24 cellular contexts compared by ENCODE assay signal in the genomic region with DNA sequence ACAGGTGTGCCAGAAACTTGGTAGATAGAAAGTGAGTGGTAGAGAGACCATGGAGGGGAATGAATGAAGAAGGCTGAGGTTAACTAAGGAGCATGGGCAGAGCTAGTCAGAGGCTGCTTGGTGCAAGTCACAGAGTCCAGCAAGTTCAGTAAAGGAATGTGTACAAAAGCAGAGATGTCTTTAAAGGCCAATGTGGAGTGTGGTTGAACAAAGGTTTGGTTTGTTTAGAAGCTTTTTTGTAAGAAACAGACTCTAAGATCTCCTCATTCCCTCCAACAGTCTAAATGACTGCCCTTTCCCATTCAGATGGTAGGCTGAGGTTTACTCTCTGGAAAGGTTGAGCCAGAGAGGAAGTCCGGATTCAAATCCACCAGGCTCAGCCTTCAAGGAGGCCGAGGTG.
DNase-seq lines count a peak whose midpoint lies in the region; ATAC-seq, FAIRE-seq and TF ChIP-seq lines count a peak whose summit lies in the region.
"Had no signal": no experiment of that assay in that cellular context is flagged by ENCODE, and none has a peak within 500 bp of the region (broad histone marks: within the 10 kb centered on the region; RNA-seq: fewer than 3 reads in every experiment).

No MANE protein-coding gene starts in this region.

- no peak for ATAC-seq in activated T-helper 17 cell treated with anti-CD3 and anti-CD28 coated beads, Interleukin-2, amount 50 U/mL, for 72 hours (replicated peaks)
- no peak for ATAC-seq in HG02981 (IDR thresholded peaks at IDR 0.05; ENCODE audit: unreplicated experiment)
- no peak for ATAC-seq in stimulated activated effector memory CD8-positive, alpha-beta T cell treated with anti-CD3 and anti-CD28 coated beads, Interleukin-12 subunit alpha, Interleukin-12 subunit beta, amount 100 ng/mL, for 72 hours
- ATAC-seq: HepG2 had no signal

- no peaks in the 10 kb centered on the region for H3K9me3 Mint-ChIP-seq in activated T-helper 17 cell treated with anti-CD3 and anti-CD28 coated beads, Interleukin-2, amount 50 U/mL, for 72 hours
- H3K9me3 Mint-ChIP-seq in stimulated activated effector memory CD8-positive, alpha-beta T cell treated with anti-CD3 and anti-CD28 coated beads, Interleukin-12 subunit alpha, Interleukin-12 subunit beta, amount 100 ng/mL, for 72 hours = no peaks in the 10 kb centered on the region
- H3K9me3 Mint-ChIP-seq: H9 had no signal

- H3K27me3 ChIP-seq in smooth muscle cell (ENCODE audit: low read depth) = no peaks in the 10 kb centered on the region
- H3K27me3 ChIP-seq: BE2C, Peyer's patch had no signal

- H3K79me2 ChIP-seq in smooth muscle cell (ENCODE audit: low read depth) = no peaks in the 10 kb centered on the region

- H2AFZ ChIP-seq in smooth muscle cell (ENCODE audit: low read depth) = no peak overlapping the region
- H2AFZ ChIP-seq: GM23248 had no signal

- H3K27ac ChIP-seq in HEK293 (ENCODE audit: extremely low read depth, low read depth, low read length) = no peak overlapping the region
- peak overlapping the region; percentile 91 for H3K27ac ChIP-seq in smooth muscle cell (ENCODE audit: low read depth)
- H3K27ac ChIP-seq: HL-60 had no signal

- DNase-seq in foreskin melanocyte (peak; percentile 63), smooth muscle cell (lab: John Stamatoyannopoulos, UW; ENCODE audit: unreplicated experiment) (no peak), urothelium cell line (ENCODE audit: low spot score) (no peak)
- DNase-seq in central memory CD4-positive, alpha-beta T cell = no peak
- no peak for DNase-seq in stimulated activated effector memory CD8-positive, alpha-beta T cell treated with anti-CD3 and anti-CD28 coated beads, Interleukin-12 subunit alpha, Interleukin-12 subunit beta, amount 100 ng/mL, for 72 hours (ENCODE audit: low spot score in 2 of 2)
- DNase-seq: BE2C; CD4-positive, CD25-positive, alpha-beta regulatory T cell; COR-L47; DMS79; GM23248; H9; KG1; NCI-H1092 treated with DMSO at 0.1 percent for 48 hours; NCI-H1436 treated with DMSO at 0.1 percent for 48 hours; NCI-H1930; NCI-H2227 treated with DMSO at 0.1 percent for 48 hours; NCI-H510A; NCI-H748 treated with DMSO at 0.1 percent for 48 hours; Peyer's patch had no signal

- no peaks in the 10 kb centered on the region for H3K36me3 Mint-ChIP-seq in activated T-helper 17 cell treated with anti-CD3 and anti-CD28 coated beads, Interleukin-2, amount 50 U/mL, for 72 hours (ENCODE audit: low read depth)
- H3K36me3 Mint-ChIP-seq in stimulated activated effector memory CD8-positive, alpha-beta T cell treated with anti-CD3 and anti-CD28 coated beads, Interleukin-12 subunit alpha, Interleukin-12 subunit beta, amount 100 ng/mL, for 72 hours = no peaks in the 10 kb centered on the region
- H3K36me3 Mint-ChIP-seq: CD4-positive, CD25-positive, alpha-beta regulatory T cell had no signal

- H3K27me3 Mint-ChIP-seq in activated T-helper 17 cell treated with anti-CD3 and anti-CD28 coated beads, Interleukin-2, amount 50 U/mL, for 72 hours = peaks cover 4% of the 10 kb centered on the region

- no peaks in the 10 kb centered on the region for H3K9me3 ChIP-seq in HEK293 (ENCODE audit: control insufficient read depth, insufficient read depth, low read depth, low read length)
- no peaks in the 10 kb centered on the region for H3K9me3 ChIP-seq in smooth muscle cell (replicated peaks; ENCODE audit: low read depth)
- H3K9me3 ChIP-seq: BE2C, Peyer's patch had no signal

- H3K36me3 ChIP-seq in HEK293 (ENCODE audit: control insufficient read depth in 2 of 2, insufficient read depth in 1 of 2, low read length in 2 of 2) = no peaks in the 10 kb centered on the region
- H3K36me3 ChIP-seq in smooth muscle cell (ENCODE audit: low read depth) = peaks cover 5% of the 10 kb centered on the region
- H3K36me3 ChIP-seq: BE2C had no signal

- no peak overlapping the region for H3K4me3 Mint-ChIP-seq in activated T-helper 17 cell treated with anti-CD3 and anti-CD28 coated beads, Interleukin-2, amount 50 U/mL, for 72 hours
- no peak overlapping the region for H3K4me3 Mint-ChIP-seq in stimulated activated effector memory CD8-positive, alpha-beta T cell treated with anti-CD3 and anti-CD28 coated beads, Interleukin-12 subunit alpha, Interleukin-12 subunit beta, amount 100 ng/mL, for 72 hours
- H3K4me3 Mint-ChIP-seq: CD4-positive, CD25-positive, alpha-beta regulatory T cell; H9 had no signal

- WGBS in smooth muscle cell (ENCODE audit: low lambda C conversion rate) = 98% methylated on average over 2 of the region's 2 CpGs

- POLR2A ChIA-PET in HEK293 (lab: Yijun Ruan, JAX) = no interaction called here

- CTCF ChIA-PET in HEK293 (lab: Yijun Ruan, JAX) = interaction anchor here (0.6 to 2.1 kb wide), 2 partner anchors 16 to 19 kb away, joined by 3 to 8 read pairs; no protein-coding TSS in a partner anchor

- no peaks in the 10 kb centered on the region for H4K20me1 ChIP-seq in smooth muscle cell (ENCODE audit: low read depth)

- no peak for FAIRE-seq in urothelium cell line (lab: Jason Lieb, UNC)
- FAIRE-seq: HepG2 had no signal

- H3K4me1 ChIP-seq in HEK293 (ENCODE audit: control insufficient read depth, insufficient read depth, low read length) (no peaks in the 10 kb centered on the region), smooth muscle cell (ENCODE audit: low read depth) (peaks cover 6% of the 10 kb centered on the region)
- H3K4me1 ChIP-seq: BE2C had no signal

- no peak overlapping the region for H3K4me2 ChIP-seq in smooth muscle cell

- no peak for TF ChIP-seq CTCF in HEK293 (tag by site-specific recombination; IDR thresholded peaks at IDR 0.05)
- no peak for TF ChIP-seq CTCF in smooth muscle cell (IDR thresholded peaks at IDR 0.05; ENCODE audit: borderline replicate concordance, insufficient read depth, poor library complexity, severe bottlenecking)

- peak overlapping the region; percentile 14 for H3K27ac Mint-ChIP-seq in activated T-helper 17 cell treated with anti-CD3 and anti-CD28 coated beads, Interleukin-2, amount 50 U/mL, for 72 hours
- no peak overlapping the region for H3K27ac Mint-ChIP-seq in stimulated activated effector memory CD8-positive, alpha-beta T cell treated with anti-CD3 and anti-CD28 coated beads, Interleukin-12 subunit alpha, Interleukin-12 subunit beta, amount 100 ng/mL, for 72 hours
- H3K27ac Mint-ChIP-seq: H9 had no signal

- peaks cover 37% of the 10 kb centered on the region for H3F3A ChIP-seq in smooth muscle cell (ENCODE audit: low read depth)

- H3K4me3 ChIP-seq in HEK293 (ENCODE audit: low read depth, low read length) = no peak overlapping the region
- H3K4me3 ChIP-seq in smooth muscle cell = no peak overlapping the region
- H3K4me3 ChIP-seq: GM23248, Peyer's patch had no signal

- H3K9ac ChIP-seq in smooth muscle cell (ENCODE audit: low read depth) = no peak overlapping the region
- H3K9ac ChIP-seq: GM23248 had no signal

- H3K4me1 Mint-ChIP-seq in activated T-helper 17 cell treated with anti-CD3 and anti-CD28 coated beads, Interleukin-2, amount 50 U/mL, for 72 hours = peaks cover 16% of the 10 kb centered on the region
- peaks cover 25% of the 10 kb centered on the region for H3K4me1 Mint-ChIP-seq in stimulated activated effector memory CD8-positive, alpha-beta T cell treated with anti-CD3 and anti-CD28 coated beads, Interleukin-12 subunit alpha, Interleukin-12 subunit beta, amount 100 ng/mL, for 72 hours
- H3K4me1 Mint-ChIP-seq: H9 had no signal

TF ChIP-seq in HEK293, 187 proteins besides CTCF, POLR2A, EP300 and RAD21:
- TF ChIP-seq GLIS1 (tag by site-specific recombination; IDR thresholded peaks at IDR 0.05) (no peak), SCRT2 (tag by site-specific recombination; IDR thresholded peaks at IDR 0.05) (peak; percentile 68; the same call in 1 of the 2 replicates), ZNF837 (tag by site-specific recombination; IDR thresholded peaks at IDR 0.05) (no peak), SCRT1 (tag by site-specific recombination; IDR thresholded peaks at IDR 0.05; ENCODE audit: borderline replicate concordance) (0 out of 2 replicates have a peak, but pooled peaks have one; percentile 2), ZNF280C (tag by site-specific recombination; IDR thresholded peaks at IDR 0.05) (no peak), HOXA7 (CRISPR knock-in tag; IDR thresholded peaks at IDR 0.05; ENCODE audit: borderline replicate concordance) (no peak)
